8 cellular contexts compared by ENCODE assay signal in genomic region chr3:12965999-12966846, GRCh38.
A peak's percentile ranks its signal among the peaks of the same experiment; 100 is the strongest.
DNase-seq lines count a peak whose midpoint lies in the region; ATAC-seq, FAIRE-seq and TF ChIP-seq lines count a peak whose summit lies in the region.

No MANE protein-coding gene starts in this region.

- H3K27me3 ChIP-seq in bronchial epithelial cell (ENCODE audit: control insufficient read depth, insufficient read depth, low read length) (peaks cover 5% of the 10 kb centered on the region), uterus (no peaks in the 10 kb centered on the region), small intestine (ENCODE audit: control insufficient read depth in 2 of 2, insufficient read depth in 2 of 2, low read length in 2 of 2) (no peaks in the 10 kb centered on the region)

- peaks cover 79% of the 10 kb centered on the region for H3K4me1 Mint-ChIP-seq in activated naive CD4-positive, alpha-beta T cell treated with anti-CD3 and anti-CD28 coated beads, Interleukin-2, amount 50 U/mL, for 24 hours
- peaks cover 44% of the 10 kb centered on the region for H3K4me1 Mint-ChIP-seq in mesothelial cell of epicardium

- FAIRE-seq in bronchial epithelial cell (lab: Jason Lieb, UNC) (no peak), small intestine (lab: Jason Lieb, UNC) (no peak)

- no peak for TF ChIP-seq POLR2A in uterus (IDR thresholded peaks at IDR 0.05)

- 47 to 59% (median 54%) methylated on average over 11 of the region's 11 CpGs for WGBS in small intestine, 3 donors

- H3K27ac ChIP-seq in uterus (peak overlapping the region; percentile 67 to 80), small intestine (ENCODE audit: low read depth in 1 of 2, low read length in 1 of 2) (no peak overlapping the region)

- H3K9me3 ChIP-seq in uterus (no peaks in the 10 kb centered on the region), small intestine (ENCODE audit: control insufficient read depth, low read depth) (no peaks in the 10 kb centered on the region)

- no peaks in the 10 kb centered on the region for H3K36me3 ChIP-seq in bronchial epithelial cell (ENCODE audit: control insufficient read depth, insufficient read depth, low read length)
- no peaks in the 10 kb centered on the region for H3K36me3 ChIP-seq in uterus
- no peaks in the 10 kb centered on the region for H3K36me3 ChIP-seq in small intestine (ENCODE audit: control insufficient read depth in 2 of 2, insufficient read depth in 2 of 2, low read length in 2 of 2)

- H3K4me3 ChIP-seq in bronchial epithelial cell (ENCODE audit: low read depth, low read length) (peak overlapping the region; percentile 71), uterus (peak overlapping the region; percentile 49 to 93), small intestine (ENCODE audit: low read depth in 1 of 2, low read length in 2 of 2) (peak overlapping the region in 1 of 2 donors; percentile 52)

- intact Hi-C loops in uterus (cut with DNase I; ENCODE audit: low total_unique reads), result no loop called here

- no peak overlapping the region for H3K27ac Mint-ChIP-seq in activated naive CD4-positive, alpha-beta T cell treated with anti-CD3 and anti-CD28 coated beads, Interleukin-2, amount 50 U/mL, for 24 hours
- H3K27ac Mint-ChIP-seq in activated naive CD4-positive, alpha-beta T cell treated with anti-CD3 and anti-CD28 coated beads, Interleukin-2, amount 50 U/mL, for 72 hours, result no peak overlapping the region
- peak overlapping the region; percentile 94 for H3K27ac Mint-ChIP-seq in mesothelial cell of epicardium

- H3K4me1 ChIP-seq in uterus (peaks cover 0 to 13% of the 10 kb centered on the region in 2 donors), small intestine (ENCODE audit: control insufficient read depth in 2 of 2, insufficient read depth in 1 of 2, low read depth in 1 of 2, low read length in 1 of 2) (peaks cover 5 to 8% of the 10 kb centered on the region in 2 donors)

- H3K36me3 Mint-ChIP-seq in activated naive CD4-positive, alpha-beta T cell treated with anti-CD3 and anti-CD28 coated beads, Interleukin-2, amount 50 U/mL, for 24 hours, result no peaks in the 10 kb centered on the region
- H3K36me3 Mint-ChIP-seq in activated naive CD4-positive, alpha-beta T cell treated with anti-CD3 and anti-CD28 coated beads, Interleukin-2, amount 50 U/mL, for 72 hours, result peaks cover 0 to 16% of the 10 kb centered on the region in 2 donors
- no peaks in the 10 kb centered on the region for H3K36me3 Mint-ChIP-seq in mesothelial cell of epicardium

- no peaks in the 10 kb centered on the region for H3K27me3 Mint-ChIP-seq in activated naive CD4-positive, alpha-beta T cell treated with anti-CD3 and anti-CD28 coated beads, Interleukin-2, amount 50 U/mL, for 24 hours
- H3K27me3 Mint-ChIP-seq in mesothelial cell of epicardium (ENCODE audit: low read depth), result no peaks in the 10 kb centered on the region

- no peak for TF ChIP-seq CTCF in bronchial epithelial cell (IDR thresholded peaks at IDR 0.05; ENCODE audit: insufficient read depth, low read length, severe bottlenecking)
- no peak for TF ChIP-seq CTCF in mesothelial cell of epicardium (IDR thresholded peaks at IDR 0.05; ENCODE audit: unreplicated experiment)
- no peak for TF ChIP-seq CTCF in uterus (IDR thresholded peaks at IDR 0.05)

- DNase-seq in activated naive CD4-positive, alpha-beta T cell treated with anti-CD3 and anti-CD28 coated beads, Interleukin-2, amount 50 U/mL, for 72 hours (ENCODE audit: low spot score in 2 of 2), result no peak
- DNase-seq in bronchial epithelial cell (ENCODE audit: low read depth) (peak; percentile 13), mesothelial cell of epicardium (ENCODE audit: low spot score in 2 of 2, unreplicated experiment in 2 of 2) (no peak), uterus (no peak), small intestine (no peak)
- no peak for DNase-seq in effector CD8-positive, alpha-beta T cell (lab: John Stamatoyannopoulos, UW)

- peak overlapping the region; percentile 85 for H3K4me3 Mint-ChIP-seq in activated naive CD4-positive, alpha-beta T cell treated with anti-CD3 and anti-CD28 coated beads, Interleukin-2, amount 50 U/mL, for 24 hours
- H3K4me3 Mint-ChIP-seq in mesothelial cell of epicardium, result peak overlapping the region; percentile 94

- H3K9me3 Mint-ChIP-seq in activated naive CD4-positive, alpha-beta T cell treated with anti-CD3 and anti-CD28 coated beads, Interleukin-2, amount 50 U/mL, for 24 hours, result no peaks in the 10 kb centered on the region
- no peaks in the 10 kb centered on the region for H3K9me3 Mint-ChIP-seq in activated naive CD4-positive, alpha-beta T cell treated with anti-CD3 and anti-CD28 coated beads, Interleukin-2, amount 50 U/mL, for 72 hours
- no peaks in the 10 kb centered on the region for H3K9me3 Mint-ChIP-seq in mesothelial cell of epicardium

- no peak for ATAC-seq in activated naive CD4-positive, alpha-beta T cell treated with anti-CD3 and anti-CD28 coated beads, Interleukin-2, amount 50 U/mL, for 72 hours
- no peak for ATAC-seq in HG02759 (IDR thresholded peaks at IDR 0.05; ENCODE audit: unreplicated experiment)

Comparison
In these comparisons a context has a peak if more than half of its experiments do, and no peak if none do; other contexts are left out.
1. H3K27ac ChIP-seq: peak in uterus (2 of 2); none in small intestine (0 of 2).